13 cellular contexts compared by ENCODE assay signal in the genomic region with DNA sequence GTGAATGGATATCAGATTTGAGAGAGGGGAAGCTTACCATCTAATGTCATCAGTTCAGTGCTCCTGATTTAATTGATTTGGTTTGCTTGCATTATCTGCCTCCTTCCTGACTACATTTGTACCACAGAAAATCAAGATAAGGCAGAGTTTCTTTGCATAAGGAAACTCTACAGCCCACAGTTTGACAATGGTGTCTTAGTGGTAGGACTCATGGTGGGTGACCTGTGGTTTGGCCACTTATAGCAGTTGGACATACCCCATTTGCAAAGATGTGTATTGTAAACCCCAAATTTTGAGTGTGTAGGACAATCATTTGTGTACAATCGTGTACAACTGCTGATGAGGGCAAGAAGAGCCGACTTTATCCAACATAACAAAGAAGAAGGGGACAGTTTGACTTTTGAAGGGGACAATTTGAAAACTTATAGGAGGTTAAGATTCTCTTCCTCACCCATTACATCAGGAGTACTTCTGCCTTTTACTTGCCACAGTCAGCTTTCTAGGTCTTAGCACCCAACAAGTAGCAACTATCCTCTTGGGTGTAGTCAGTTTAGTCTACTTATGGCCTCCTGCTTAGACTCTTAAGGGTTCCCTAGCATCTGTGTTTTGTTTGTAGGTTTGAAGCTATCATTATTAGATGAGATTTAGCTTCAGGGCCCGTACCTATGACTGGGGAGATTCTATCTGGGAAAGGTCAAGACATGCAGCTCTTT. TPM values are rescaled to one million over a fixed set of nuclear protein-coding genes. Genes with fewer than 3 reads are reported as not detected.
A peak's percentile ranks its signal among the peaks of the same experiment; 100 is the strongest.
DNase-seq lines count a peak whose midpoint lies in the region; ATAC-seq and TF ChIP-seq lines count a peak whose summit lies in the region.
"Had no signal": no experiment of that assay in that cellular context is flagged by ENCODE, and none has a peak within 500 bp of the region (broad histone marks: within the 10 kb centered on the region; RNA-seq: fewer than 3 reads in every experiment).

No MANE protein-coding gene starts in this region.

- no peak for ATAC-seq in activated T-cell treated with anti-CD3 and anti-CD28 coated beads, Interleukin-2, amount 50 U/mL, for 4 hours
- no peak for ATAC-seq in activated T-helper 17 cell treated with anti-CD3 and anti-CD28 coated beads, Interleukin-2, amount 50 U/mL, for 72 hours (replicated peaks)
- peak in 1 of 2 donors; percentile 41 for ATAC-seq in upper lobe of left lung (ENCODE audit: low FRiP score in 2 of 2)

- no peak for TF ChIP-seq EP300 in upper lobe of left lung (IDR thresholded peaks at IDR 0.05)

- H3K4me3 ChIP-seq in mononuclear cell (ENCODE audit: low read length) = peak overlapping the region; percentile 22
- H3K4me3 ChIP-seq in upper lobe of left lung = no peak overlapping the region
- no peak overlapping the region for H3K4me3 ChIP-seq in brain microvascular endothelial cell (ENCODE audit: low read depth, low read length)
- H3K4me3 ChIP-seq: SK-N-MC had no signal

- no peaks in the 10 kb centered on the region for H3K27me3 ChIP-seq in mononuclear cell (ENCODE audit: insufficient read depth, low read length)
- H3K27me3 ChIP-seq in upper lobe of left lung = no peaks in the 10 kb centered on the region
- H3K27me3 ChIP-seq in brain microvascular endothelial cell (replicated peaks) = no peaks in the 10 kb centered on the region

- H3K36me3 ChIP-seq in upper lobe of left lung (no peaks in the 10 kb centered on the region), brain microvascular endothelial cell (replicated peaks) (no peaks in the 10 kb centered on the region)

- TF ChIP-seq POLR2A in upper lobe of left lung (IDR thresholded peaks at IDR 0.05) = no peak

- H3K9me3 ChIP-seq in mononuclear cell (ENCODE audit: low read depth, low read length) = no peaks in the 10 kb centered on the region
- H3K9me3 ChIP-seq in upper lobe of left lung = no peaks in the 10 kb centered on the region

- in situ Hi-C loops in brain microvascular endothelial cell (cut with HindIII; ENCODE audit: low pct_ligation_motif_present, low sequenced_read_pairs) = no loop called here

- H3K36me3 Mint-ChIP-seq in activated T-cell treated with anti-CD3 and anti-CD28 coated beads, Interleukin-2, amount 50 U/mL, for 4 hours (ENCODE audit: insufficient read depth) = peaks cover 64% of the 10 kb centered on the region
- peaks cover 100% of the 10 kb centered on the region for H3K36me3 Mint-ChIP-seq in activated T-helper 17 cell treated with anti-CD3 and anti-CD28 coated beads, Interleukin-2, amount 50 U/mL, for 72 hours (ENCODE audit: low read depth)

- H3K4me1 ChIP-seq in mononuclear cell (ENCODE audit: insufficient read depth, low read length) (peaks cover 79% of the 10 kb centered on the region), upper lobe of left lung (peaks cover 69 to 87% (median 76%) of the 10 kb centered on the region in 4 donors)

- 47 to 57% methylated on average over 3 of the region's 3 CpGs for WGBS in upper lobe of left lung, 2 donors

- intact Hi-C loops in posterior vena cava (cut with DNase I) = no loop called here

- H3K4me3 Mint-ChIP-seq in activated T-cell treated with anti-CD3 and anti-CD28 coated beads, Interleukin-2, amount 50 U/mL, for 4 hours = peak overlapping the region; percentile 98
- H3K4me3 Mint-ChIP-seq in activated T-helper 17 cell treated with anti-CD3 and anti-CD28 coated beads, Interleukin-2, amount 50 U/mL, for 72 hours = peak overlapping the region; percentile 85

- peaks cover 79% of the 10 kb centered on the region for H3K4me1 Mint-ChIP-seq in activated T-cell treated with anti-CD3 and anti-CD28 coated beads, Interleukin-2, amount 50 U/mL, for 4 hours (ENCODE audit: low read depth)
- H3K4me1 Mint-ChIP-seq in activated T-helper 17 cell treated with anti-CD3 and anti-CD28 coated beads, Interleukin-2, amount 50 U/mL, for 72 hours = peaks cover 33% of the 10 kb centered on the region

- no peak for DNase-seq in activated T-cell treated with anti-CD3 and anti-CD28 coated beads, Interleukin-2, amount 50 U/mL, for 4 hours
- DNase-seq in activated T-cell treated with anti-CD3 and anti-CD28 coated beads for 4 hours = no peak
- no peak for DNase-seq in upper lobe of left lung
- DNase-seq in brain microvascular endothelial cell = no peak
- no peak for DNase-seq in NCI-H345 treated with DMSO at 0.1 percent for 48 hours (lab: John Stamatoyannopoulos, UW; ENCODE audit: unreplicated experiment)
- no peak for DNase-seq in posterior vena cava (ENCODE audit: low spot score)
- DNase-seq: left cardiac atrium; NCI-H1930; stimulated activated CD4-positive, alpha-beta T cell treated with anti-CD3 and anti-CD28 coated beads, Interleukin-15, amount 100 ng/mL, for 24 hours had no signal

- H3K27me3 Mint-ChIP-seq in activated T-cell treated with anti-CD3 and anti-CD28 coated beads, Interleukin-2, amount 50 U/mL, for 4 hours (ENCODE audit: low read depth) = no peaks in the 10 kb centered on the region
- no peaks in the 10 kb centered on the region for H3K27me3 Mint-ChIP-seq in activated T-helper 17 cell treated with anti-CD3 and anti-CD28 coated beads, Interleukin-2, amount 50 U/mL, for 72 hours
- H3K27me3 Mint-ChIP-seq: type B pancreatic cell had no signal

- no peaks in the 10 kb centered on the region for H3K9me3 Mint-ChIP-seq in activated T-cell treated with anti-CD3 and anti-CD28 coated beads, Interleukin-2, amount 50 U/mL, for 4 hours
- no peaks in the 10 kb centered on the region for H3K9me3 Mint-ChIP-seq in activated T-helper 17 cell treated with anti-CD3 and anti-CD28 coated beads, Interleukin-2, amount 50 U/mL, for 72 hours

- H3K27ac ChIP-seq in upper lobe of left lung (peak overlapping the region; percentile 31 to 99 (median 74)), brain microvascular endothelial cell (no peak overlapping the region)
- H3K27ac ChIP-seq: SK-N-MC had no signal

- H3K27ac Mint-ChIP-seq in activated T-helper 17 cell treated with anti-CD3 and anti-CD28 coated beads, Interleukin-2, amount 50 U/mL, for 72 hours = peak overlapping the region; percentile 87
- H3K27ac Mint-ChIP-seq: type B pancreatic cell had no signal

- TF ChIP-seq CTCF in upper lobe of left lung (IDR thresholded peaks at IDR 0.05) = no peak
- TF ChIP-seq CTCF in brain microvascular endothelial cell (IDR thresholded peaks at IDR 0.05; ENCODE audit: low read depth, low read length, missing control alignments) = no peak

RNA-seq across cellular contexts. Expression of gene TGFBR2, which starts 6.2 kb away (rescaled TPM):
- 100 to 1,000 TPM; 104 to 114 (median 111) TPM for total RNA-seq in activated T-cell treated with anti-CD3 and anti-CD28 coated beads, Interleukin-2, amount 50 U/mL, for 4 hours
- total RNA-seq in activated T-helper 17 cell treated with anti-CD3 and anti-CD28 coated beads, Interleukin-2, amount 50 U/mL, for 72 hours = 10 to 100 TPM; 51.2 to 63.2 TPM
- 209 TPM for total RNA-seq in mononuclear cell
- 100 to 1,000 TPM in 5 of 6 donors, 10 to 100 TPM in 1; 82.8 to 385 (median 285) TPM for total RNA-seq in upper lobe of left lung
- 100 to 1,000 TPM; 243 to 291 TPM for total RNA-seq in posterior vena cava
